In genomic region chr6:16737926-16738325, GRCh38 we compare ENCODE assay signal across 20 cellular contexts. TPM values are rescaled to one million over a fixed set of nuclear protein-coding genes. Genes with fewer than 3 reads are reported as not detected.
DNase-seq lines count a peak whose midpoint lies in the region; ATAC-seq and TF ChIP-seq lines count a peak whose summit lies in the region.
"Had no signal": no experiment of that assay in that cellular context is flagged by ENCODE, and none has a peak within 500 bp of the region (broad histone marks: within the 10 kb centered on the region; RNA-seq: fewer than 3 reads in every experiment).

No MANE protein-coding gene starts in this region.

- H3F3A ChIP-seq in PC-3 (ENCODE audit: low read length, unreplicated experiment) = no peaks in the 10 kb centered on the region

- peaks cover 64% of the 10 kb centered on the region for H3K79me2 ChIP-seq in PC-3 (ENCODE audit: low read length)

- ATAC-seq in PC-3 = no peak
- no peak for ATAC-seq in HG03460 (IDR thresholded peaks at IDR 0.05; ENCODE audit: unreplicated experiment)
- no peak for ATAC-seq in right lobe of liver
- no peak for ATAC-seq in HG03439 (IDR thresholded peaks at IDR 0.05; ENCODE audit: unreplicated experiment)
- ATAC-seq: K562; stimulated activated naive CD8-positive, alpha-beta T cell treated with anti-CD3 and anti-CD28 coated beads, Interleukin-15, Interleukin-2, amounts not matched to agents 100 U/mL and 50 U/mL, for 24 hours had no signal

- H3K27me3 ChIP-seq in PC-3 (ENCODE audit: low read length) = no peaks in the 10 kb centered on the region
- no peaks in the 10 kb centered on the region for H3K27me3 ChIP-seq in prostate gland (replicated peaks; ENCODE audit: insufficient read depth)
- H3K27me3 ChIP-seq in right lobe of liver = no peaks in the 10 kb centered on the region
- H3K27me3 ChIP-seq: adrenal gland, neutrophil had no signal

- H3K4me1 ChIP-seq in PC-3 (ENCODE audit: insufficient read depth, low read length) (peaks cover 39% of the 10 kb centered on the region), prostate gland (replicated peaks) (peaks cover 9% of the 10 kb centered on the region), right lobe of liver (no peaks in the 10 kb centered on the region)
- H3K4me1 ChIP-seq: Caco-2 had no signal

- H3K4me3 ChIP-seq in AG10803 (ENCODE audit: low read length) (no peak overlapping the region), PC-3 (ENCODE audit: low read length) (no peak overlapping the region), prostate gland (no peak overlapping the region), right lobe of liver (no peak overlapping the region)
- H3K4me3 ChIP-seq: adrenal gland, K562 had no signal

- H4K20me1 ChIP-seq in PC-3 (ENCODE audit: low read length) = no peaks in the 10 kb centered on the region

- no peak overlapping the region for H2AFZ ChIP-seq in PC-3 (ENCODE audit: low read length)

- TF ChIP-seq CTCF in AG10803 (conservative IDR thresholded peaks at IDR 0.05; ENCODE audit: low read length) = no peak
- TF ChIP-seq CTCF in PC-3 (conservative IDR thresholded peaks at IDR 0.05; ENCODE audit: low read depth, low read length) = no peak
- TF ChIP-seq CTCF in prostate gland (IDR thresholded peaks at IDR 0.05) = no peak
- TF ChIP-seq CTCF in right lobe of liver (IDR thresholded peaks at IDR 0.05) = no peak

- no peaks in the 10 kb centered on the region for H3K9me2 ChIP-seq in PC-3 (replicated peaks; ENCODE audit: low read length)

- no peak for TF ChIP-seq POLR2A in prostate gland (IDR thresholded peaks at IDR 0.05)
- no peak for TF ChIP-seq POLR2A in right lobe of liver (IDR thresholded peaks at IDR 0.05)

- no peak overlapping the region for H3K9ac ChIP-seq in PC-3 (ENCODE audit: low read length)

- intact Hi-C loops in PC-3 (cut with micrococcal nuclease) (no loop called here), prostate gland (cut with DNase I) (no loop called here), right lobe of liver (cut with DNase I) (no loop called here)

- H3K36me3 ChIP-seq in PC-3 (ENCODE audit: low read depth, low read length) = peaks cover 6% of the 10 kb centered on the region; the same call in 1 of the 2 replicates
- H3K36me3 ChIP-seq in prostate gland = no peaks in the 10 kb centered on the region
- H3K36me3 ChIP-seq in right lobe of liver = no peaks in the 10 kb centered on the region
- H3K36me3 ChIP-seq: adrenal gland had no signal

- H3K9me3 ChIP-seq in PC-3 (ENCODE audit: low read length) (no peaks in the 10 kb centered on the region), prostate gland (no peaks in the 10 kb centered on the region), right lobe of liver (no peaks in the 10 kb centered on the region)
- H3K9me3 ChIP-seq: adrenal gland, Caco-2, neutrophil had no signal

- DNase-seq in AG10803 (ENCODE audit: low read depth) (peak; percentile 58), PC-3 (no peak), epithelial cell of prostate (ENCODE audit: low read depth, low spot score) (no peak), prostate gland (ENCODE audit: low spot score) (no peak), cerebellum (ENCODE audit: low spot score) (no peak), right lobe of liver (no peak)
- DNase-seq: activated CD8-positive, alpha-beta memory T cell treated with anti-CD3 and anti-CD28 coated beads for 24 hours; adrenal gland; Caco-2; islet precursor cell; midbrain; NCI-H1092; NCI-H2107; small intestine; stimulated activated naive CD8-positive, alpha-beta T cell treated with anti-CD3 and anti-CD28 coated beads, Interleukin-15, Interleukin-2, amounts not matched to agents 100 U/mL and 50 U/mL, for 24 hours had no signal

- whole genome bisulfite sequencing in prostate gland = 71% methylated on average over 5 of the region's 5 CpGs
- 85% methylated on average over 5 of the region's 5 CpGs for WGBS in right lobe of liver (ENCODE audit: insufficient coverage, low coverage, low lambda C conversion rate, missing lambda C conversion rate)

- 0 out of 2 replicates have a peak overlapping the region, but pooled peaks have one; percentile 62 for H3K27ac ChIP-seq in PC-3 (ENCODE audit: low read length)
- peak overlapping the region; percentile 68 for H3K27ac ChIP-seq in epithelial cell of prostate
- peak overlapping the region; percentile 18 to 23 for H3K27ac ChIP-seq in prostate gland
- H3K27ac ChIP-seq in right lobe of liver = no peak overlapping the region
- H3K27ac ChIP-seq: HL-60 had no signal

- H3K4me2 ChIP-seq in PC-3 (ENCODE audit: low read length) = peak overlapping the region; percentile 62; the same call in 1 of the 2 replicates

- no TSS peak for BruUV-seq in PC-3 (replicated peaks; lab: Mats Ljungman, UMichigan)

- POLR2A ChIA-PET in PC-3 (lab: Charles Lee; ENCODE audit: unreplicated experiment) = interaction anchor here (0.6 kb wide), 1 partner anchor 21 kb away, joined by 4 read pairs; no protein-coding TSS in a partner anchor

- CTCF ChIA-PET in PC-3 (lab: Charles Lee) = no interaction called here

RNA-seq across cellular contexts. Expression of gene ATXN1, which starts 23.3 kb away (rescaled TPM):
- total RNA-seq in PC-3 (2014; rRNA removed) (19.1 and 27.0 TPM in 2 replicates), prostate gland (10 to 100 TPM; 28.5 to 89.0 TPM), cerebellum (38.8 TPM), right lobe of liver (10 to 100 TPM; 23.2 to 28.7 (median 25.0) TPM)

Comparison
In these comparisons a context has a peak if more than half of its experiments do, and no peak if none do; other contexts are left out.
1. H3K27ac ChIP-seq: peak in PC-3 (single experiment), epithelial cell of prostate (single experiment) and prostate gland (2 of 2); none in right lobe of liver (0 of 3).